8 cellular contexts compared by ENCODE assay signal in genomic region chr1:183218981-183219621, GRCh38. TPM values are rescaled to one million over a fixed set of nuclear protein-coding genes. Genes with fewer than 3 reads are reported as not detected.
DNase-seq lines count a peak whose midpoint lies in the region; ATAC-seq and TF ChIP-seq lines count a peak whose summit lies in the region.

No MANE protein-coding gene starts in this region.

- H3K9me3 ChIP-seq in gastroesophageal sphincter = no peaks in the 10 kb centered on the region

- peak; percentile 82 for ATAC-seq in gastroesophageal sphincter
- no peak for ATAC-seq in GM21786 (IDR thresholded peaks at IDR 0.05; ENCODE audit: unreplicated experiment)
- no peak for ATAC-seq in left lobe of liver
- ATAC-seq in HG02884 (IDR thresholded peaks at IDR 0.05; ENCODE audit: unreplicated experiment) = no peak

- no peaks in the 10 kb centered on the region for H3K27me3 ChIP-seq in gastroesophageal sphincter

- peak in 1 of 2 donors; percentile 12 for TF ChIP-seq POLR2A in gastroesophageal sphincter (IDR thresholded peaks at IDR 0.05)

- no peak for TF ChIP-seq EP300 in gastroesophageal sphincter (IDR thresholded peaks at IDR 0.05)

- 19 to 28% methylated on average over 2 to 3 of the region's 5 CpGs for WGBS in gastroesophageal sphincter (ENCODE audit: low coverage in 1 of 2), 2 donors

- no peak for TF ChIP-seq CTCF in gastroesophageal sphincter (IDR thresholded peaks at IDR 0.05)

- no peaks in the 10 kb centered on the region for H3K36me3 ChIP-seq in gastroesophageal sphincter

- peaks cover 0 to 38% (median 10%) of the 10 kb centered on the region in 3 donors for H3K4me1 ChIP-seq in gastroesophageal sphincter

- peak; percentile 51 to 78 (median 77) for DNase-seq in NCI-H1417 (lab: John Stamatoyannopoulos, UW)
- no peak for DNase-seq in NCI-H1417 treated with DMSO at 0.1 percent for 48 hours (lab: John Stamatoyannopoulos, UW)
- peak; percentile 23 for DNase-seq in activated CD4-positive, alpha-beta T cell treated with anti-CD3 and anti-CD28 coated beads for 48 hours
- peak; percentile 20 for DNase-seq in stimulated activated CD8-positive, alpha-beta memory T cell treated with anti-CD3 and anti-CD28 coated beads, Interleukin-12 subunit alpha, Interleukin-12 subunit beta, amount 100 ng/mL, for 1 hour (ENCODE audit: low read depth)
- DNase-seq in left lobe of liver (ENCODE audit: low spot score) = no peak

- no peak overlapping the region for H3K4me3 ChIP-seq in gastroesophageal sphincter

- H3K27ac ChIP-seq in gastroesophageal sphincter = peak overlapping the region; percentile 54 to 89 (median 78)

RNA-seq across cellular contexts. Expression of gene LAMC2, which starts 33.0 kb away (rescaled TPM):
- total RNA-seq in gastroesophageal sphincter = 10 to 100 TPM; 10.2 to 43.4 (median 18.4) TPM
- total RNA-seq in left lobe of liver = 0.30 TPM

Comparison
In these comparisons a context has a peak if more than half of its experiments do, and no peak if none do; other contexts are left out.
1. DNase-seq: peak in NCI-H1417 (3 of 3), activated CD4-positive, alpha-beta T cell treated with anti-CD3 and anti-CD28 coated beads for 48 hours (single experiment) and stimulated activated CD8-positive, alpha-beta memory T cell treated with anti-CD3 and anti-CD28 coated beads, Interleukin-12 subunit alpha, Interleukin-12 subunit beta, amount 100 ng/mL, for 1 hour (single experiment); none in NCI-H1417 treated with DMSO at 0.1 percent for 48 hours (single experiment) and left lobe of liver (single experiment).